22 cellular contexts compared by ENCODE assay signal in the genomic region with DNA sequence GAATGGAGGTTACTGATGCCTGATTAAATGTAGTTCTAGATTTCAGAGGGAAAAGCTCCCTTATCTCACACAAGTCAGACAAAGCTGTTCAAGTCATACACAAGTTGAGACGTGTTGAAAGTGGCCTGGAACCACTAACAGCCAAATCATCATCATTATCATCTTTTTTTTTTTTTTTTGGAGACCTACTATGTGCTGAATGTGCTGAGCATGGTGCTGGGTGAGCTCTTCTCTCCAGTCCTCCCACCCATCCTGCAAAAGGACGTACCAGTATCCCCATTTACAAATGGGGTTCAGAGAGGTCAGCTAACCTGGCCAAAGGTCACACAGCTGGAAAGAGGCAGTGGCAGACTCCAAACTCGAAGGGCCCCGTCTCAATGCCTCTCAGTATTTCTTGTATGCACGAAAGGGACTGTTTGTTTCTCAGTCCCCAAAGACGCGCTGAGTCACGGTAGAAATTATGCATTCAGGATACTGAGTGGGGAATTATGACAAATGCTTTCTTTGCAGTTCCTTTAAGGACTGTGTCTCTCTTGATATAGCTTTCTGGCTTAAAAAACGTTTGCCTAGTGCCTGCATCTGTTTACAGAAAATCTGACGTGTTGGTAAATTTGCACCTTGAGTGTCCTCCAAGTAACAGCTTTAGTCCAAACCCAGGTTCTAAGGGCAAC.
DNase-seq lines count a peak whose midpoint lies in the region; ATAC-seq and TF ChIP-seq lines count a peak whose summit lies in the region.
"Had no signal": no experiment of that assay in that cellular context is flagged by ENCODE, and none has a peak within 500 bp of the region (broad histone marks: within the 10 kb centered on the region; RNA-seq: fewer than 3 reads in every experiment).

No MANE protein-coding gene starts in this region.

- no peak overlapping the region for H3K4me3 Mint-ChIP-seq in activated CD4-positive, alpha-beta T cell treated with anti-CD3 and anti-CD28 coated beads for 36 hours
- no peak overlapping the region for H3K4me3 Mint-ChIP-seq in activated CD4-positive, alpha-beta T cell treated with anti-CD3 and anti-CD28 coated beads, Interleukin-2, amount 10 ng/mL, durations not matched to agents 24 days and 14 days
- H3K4me3 Mint-ChIP-seq in CD14-positive monocyte (peak overlapping the region in 1 of 2 donors; percentile 31), WTC11 (no peak overlapping the region)
- H3K4me3 Mint-ChIP-seq: CD4-positive, CD25-positive, alpha-beta regulatory T cell; H9; HFFc6; IgD-negative memory B cell had no signal

- no peaks in the 10 kb centered on the region for H3K36me3 Mint-ChIP-seq in activated CD4-positive, alpha-beta T cell treated with anti-CD3 and anti-CD28 coated beads for 36 hours (ENCODE audit: low read depth)
- peaks cover 29% of the 10 kb centered on the region for H3K36me3 Mint-ChIP-seq in activated CD4-positive, alpha-beta T cell treated with anti-CD3 and anti-CD28 coated beads, Interleukin-2, amount 10 ng/mL, durations not matched to agents 24 days and 14 days (ENCODE audit: low read depth)
- H3K36me3 Mint-ChIP-seq in CD14-positive monocyte (peaks cover 16 to 24% of the 10 kb centered on the region in 2 donors), WTC11 (no peaks in the 10 kb centered on the region)

- H3K27me3 Mint-ChIP-seq in activated CD4-positive, alpha-beta T cell treated with anti-CD3 and anti-CD28 coated beads for 36 hours: no peaks in the 10 kb centered on the region
- H3K27me3 Mint-ChIP-seq in activated CD4-positive, alpha-beta T cell treated with anti-CD3 and anti-CD28 coated beads, Interleukin-2, amount 10 ng/mL, durations not matched to agents 24 days and 14 days: no peaks in the 10 kb centered on the region
- peaks cover 0 to 1% (median under 1%) of the 10 kb centered on the region in 3 donors for H3K27me3 Mint-ChIP-seq in CD14-positive monocyte (ENCODE audit: low read depth in 3 of 3)
- no peaks in the 10 kb centered on the region for H3K27me3 Mint-ChIP-seq in WTC11 (ENCODE audit: low read depth)
- H3K27me3 Mint-ChIP-seq: CD4-positive, CD25-positive, alpha-beta regulatory T cell; IgD-negative memory B cell had no signal

- intact Hi-C loops in activated CD4-positive, alpha-beta T cell treated with anti-CD3 and anti-CD28 coated beads for 36 hours (cut with DNase I, micrococcal nuclease): loop anchor here in 1 of 2 experiments (10.0 kb wide), 1 partner anchor 230 kb away; no protein-coding TSS in a partner anchor
- intact Hi-C loops in activated CD4-positive, alpha-beta T cell treated with anti-CD3 and anti-CD28 coated beads, Interleukin-2, amount 10 ng/mL, durations not matched to agents 24 days and 14 days (cut with micrococcal nuclease): no loop called here
- intact Hi-C loops in CD14-positive monocyte (cut with micrococcal nuclease): no loop called here

- TF ChIP-seq CTCF in CD14-positive monocyte (IDR thresholded peaks at IDR 0.05) (no peak), WTC11 (IDR thresholded peaks at IDR 0.05) (no peak)

- no peak overlapping the region for H3K27ac Mint-ChIP-seq in activated CD4-positive, alpha-beta T cell treated with anti-CD3 and anti-CD28 coated beads for 36 hours
- no peak overlapping the region for H3K27ac Mint-ChIP-seq in activated CD4-positive, alpha-beta T cell treated with anti-CD3 and anti-CD28 coated beads, Interleukin-2, amount 10 ng/mL, durations not matched to agents 24 days and 14 days
- peak overlapping the region in 4 of 7 donors; percentile 31 to 77 (median 72) for H3K27ac Mint-ChIP-seq in CD14-positive monocyte
- 0 out of 2 replicates have a peak overlapping the region, but pooled peaks have one; percentile 7 for H3K27ac Mint-ChIP-seq in WTC11
- H3K27ac Mint-ChIP-seq: CD4-positive, CD25-positive, alpha-beta regulatory T cell; H9; HFFc6; IgD-negative memory B cell had no signal

- CTCF ChIA-PET in activated CD4-positive, alpha-beta T cell treated with anti-CD3 and anti-CD28 coated beads for 36 hours (lab: Charles Lee): interaction anchor here (0.6 to 1.2 kb wide), 3 partner anchors 29 to 233 kb away, joined by 3 read pairs; no protein-coding TSS in a partner anchor
- CTCF ChIA-PET in WTC11 (lab: Charles Lee): interaction anchor here (1.1 kb wide), 1 partner anchor 16 kb away, joined by 3 read pairs; no protein-coding TSS in a partner anchor

- POLR2A ChIA-PET in activated CD4-positive, alpha-beta T cell treated with anti-CD3 and anti-CD28 coated beads for 36 hours (lab: Charles Lee): no interaction called here
- POLR2A ChIA-PET in WTC11 (lab: Charles Lee): no interaction called here

- DNase-seq in activated CD4-positive, alpha-beta T cell treated with anti-CD3 and anti-CD28 coated beads for 36 hours: peak; percentile 20
- no peak for DNase-seq in activated CD4-positive, alpha-beta T cell treated with anti-CD3 and anti-CD28 coated beads, Interleukin-2, amount 10 ng/mL, durations not matched to agents 24 days and 14 days
- DNase-seq in CD14-positive monocyte (ENCODE audit: low spot score) (peak; percentile 61), WTC11 (ENCODE audit: low spot score) (no peak), middle frontal gyrus (ENCODE audit: extremely low spot score, low spot score) (peak; percentile 30), NCI-H2107 treated with DMSO at 0.1 percent for 48 hours (lab: John Stamatoyannopoulos, UW; ENCODE audit: unreplicated experiment) (no peak), DMS79 treated with DMSO at 0.1 percent for 48 hours (lab: John Stamatoyannopoulos, UW) (no peak)
- DNase-seq: 8988T; AML-193; CD4-positive, CD25-positive, alpha-beta regulatory T cell; DND-41; GM23248; H9; HFFc6; Karpas-422; NCI-H1694; NCI-H2081 treated with DMSO at 0.1 percent for 48 hours; NCI-H446; NCI-H526; SHP77 had no signal

- H3K9me3 Mint-ChIP-seq in activated CD4-positive, alpha-beta T cell treated with anti-CD3 and anti-CD28 coated beads for 36 hours (ENCODE audit: low read depth): no peaks in the 10 kb centered on the region
- H3K9me3 Mint-ChIP-seq in activated CD4-positive, alpha-beta T cell treated with anti-CD3 and anti-CD28 coated beads, Interleukin-2, amount 10 ng/mL, durations not matched to agents 24 days and 14 days: peaks cover 14% of the 10 kb centered on the region
- H3K9me3 Mint-ChIP-seq in CD14-positive monocyte (peaks cover 0 to 8% (median 0%) of the 10 kb centered on the region in 7 donors), WTC11 (peaks cover 10% of the 10 kb centered on the region)
- H3K9me3 Mint-ChIP-seq: HFFc6, IgD-negative memory B cell had no signal

- peaks cover 26% of the 10 kb centered on the region for H3K4me1 Mint-ChIP-seq in activated CD4-positive, alpha-beta T cell treated with anti-CD3 and anti-CD28 coated beads for 36 hours
- peaks cover 33% of the 10 kb centered on the region for H3K4me1 Mint-ChIP-seq in activated CD4-positive, alpha-beta T cell treated with anti-CD3 and anti-CD28 coated beads, Interleukin-2, amount 10 ng/mL, durations not matched to agents 24 days and 14 days
- H3K4me1 Mint-ChIP-seq in CD14-positive monocyte (peaks cover 47% of the 10 kb centered on the region), WTC11 (no peaks in the 10 kb centered on the region)

- ATAC-seq in activated CD4-positive, alpha-beta T cell treated with anti-CD3 and anti-CD28 coated beads for 36 hours: no peak
- ATAC-seq in WTC11 (no peak), HG02798 (IDR thresholded peaks at IDR 0.05; ENCODE audit: poor library complexity, unreplicated experiment) (no peak)

TF ChIP-seq in WTC11, 78 proteins besides CTCF, POLR2A, EP300 and RAD21 (continues in another document):
- TF ChIP-seq FOXK1 (CRISPR knock-in tag; IDR thresholded peaks at IDR 0.05) (no peak), ZNF263 (CRISPR knock-in tag; IDR thresholded peaks at IDR 0.05; ENCODE audit: low read depth) (no peak), GTF2I (CRISPR knock-in tag; conservative IDR thresholded peaks at IDR 0.05) (no peak), FOXP1 (CRISPR knock-in tag; IDR thresholded peaks at IDR 0.05; ENCODE audit: borderline replicate concordance) (no peak), ESRRA (CRISPR knock-in tag; IDR thresholded peaks at IDR 0.05; ENCODE audit: borderline replicate concordance) (no peak), FOXJ3 (CRISPR knock-in tag; IDR thresholded peaks at IDR 0.05; ENCODE audit: borderline replicate concordance) (no peak)
- TF ChIP-seq, protein P1, sequence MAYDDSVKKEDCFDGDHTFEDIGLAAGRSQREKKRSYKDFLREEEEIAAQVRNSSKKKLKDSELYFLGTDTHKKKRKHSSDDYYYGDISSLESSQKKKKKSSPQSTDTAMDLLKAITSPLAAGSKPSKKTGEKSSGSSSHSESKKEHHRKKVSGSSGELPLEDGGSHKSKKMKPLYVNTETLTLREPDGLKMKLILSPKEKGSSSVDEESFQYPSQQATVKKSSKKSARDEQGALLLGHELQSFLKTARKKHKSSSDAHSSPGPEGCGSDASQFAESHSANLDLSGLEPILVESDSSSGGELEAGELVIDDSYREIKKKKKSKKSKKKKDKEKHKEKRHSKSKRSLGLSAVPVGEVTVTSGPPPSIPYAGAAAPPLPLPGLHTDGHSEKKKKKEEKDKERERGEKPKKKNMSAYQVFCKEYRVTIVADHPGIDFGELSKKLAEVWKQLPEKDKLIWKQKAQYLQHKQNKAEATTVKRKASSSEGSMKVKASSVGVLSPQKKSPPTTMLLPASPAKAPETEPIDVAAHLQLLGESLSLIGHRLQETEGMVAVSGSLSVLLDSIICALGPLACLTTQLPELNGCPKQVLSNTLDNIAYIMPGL (CRISPR knock-in tag; IDR thresholded peaks at IDR 0.05): no peak
- TF ChIP-seq, protein P2, sequence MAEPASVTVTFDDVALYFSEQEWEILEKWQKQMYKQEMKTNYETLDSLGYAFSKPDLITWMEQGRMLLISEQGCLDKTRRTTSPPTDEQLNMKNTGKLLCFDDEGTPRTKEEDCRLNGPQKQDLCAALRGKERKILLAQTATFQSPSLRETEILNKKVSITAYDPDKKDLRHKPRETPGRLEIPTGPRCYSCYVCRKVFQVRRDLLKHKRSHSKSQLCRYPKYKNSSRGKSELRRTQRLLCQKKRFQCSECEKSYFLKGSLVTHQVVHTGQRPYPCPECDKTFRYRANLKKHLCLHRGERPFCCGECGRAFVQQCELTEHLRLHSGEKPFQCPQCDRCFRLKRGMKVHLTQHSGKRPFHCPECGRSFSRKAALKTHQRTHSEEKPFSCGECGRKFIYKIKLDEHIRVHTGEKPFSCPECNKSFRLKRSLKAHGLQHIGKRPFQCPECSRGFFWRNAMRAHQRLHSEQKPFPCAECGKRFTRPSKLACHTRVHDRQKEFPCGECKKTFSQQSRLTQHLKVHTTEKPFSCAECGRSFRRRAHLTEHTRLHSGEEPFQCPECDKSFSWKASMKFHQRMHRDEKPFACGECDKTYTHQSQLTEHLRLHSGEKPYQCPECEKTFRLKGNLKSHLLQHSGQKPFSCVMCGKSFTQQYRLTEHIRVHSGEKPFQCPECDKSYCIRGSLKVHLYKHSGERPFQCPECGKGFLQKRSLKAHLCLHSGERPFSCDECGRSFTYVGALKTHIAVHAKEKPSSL (CRISPR knock-in tag; conservative IDR thresholded peaks at IDR 0.05): no peak

Comparison
In these comparisons a context has a peak if more than half of its experiments do, and no peak if none do; other contexts are left out.
1. DNase-seq: peak in activated CD4-positive, alpha-beta T cell treated with anti-CD3 and anti-CD28 coated beads for 36 hours (single experiment), CD14-positive monocyte (single experiment) and middle frontal gyrus (single experiment); none in activated CD4-positive, alpha-beta T cell treated with anti-CD3 and anti-CD28 coated beads, Interleukin-2, amount 10 ng/mL, durations not matched to agents 24 days and 14 days (single experiment), WTC11 (single experiment), NCI-H2107 treated with DMSO at 0.1 percent for 48 hours (single experiment) and DMS79 treated with DMSO at 0.1 percent for 48 hours (single experiment).
2. H3K27ac Mint-ChIP-seq: peak in CD14-positive monocyte (4 of 7) and WTC11 (single experiment); none in activated CD4-positive, alpha-beta T cell treated with anti-CD3 and anti-CD28 coated beads for 36 hours (single experiment) and activated CD4-positive, alpha-beta T cell treated with anti-CD3 and anti-CD28 coated beads, Interleukin-2, amount 10 ng/mL, durations not matched to agents 24 days and 14 days (single experiment).